12 cellular contexts compared by ENCODE assay signal in genomic region chr7:16268821-16269768, GRCh38.
DNase-seq lines count a peak whose midpoint lies in the region; ATAC-seq, FAIRE-seq and TF ChIP-seq lines count a peak whose summit lies in the region.
"Had no signal": no experiment of that assay in that cellular context is flagged by ENCODE, and none has a peak within 500 bp of the region (broad histone marks: within the 10 kb centered on the region; RNA-seq: fewer than 3 reads in every experiment).

No MANE protein-coding gene starts in this region.

- DNase-seq in ACHN = peak; percentile 41
- no peak for DNase-seq in H54 (ENCODE audit: insufficient read length, low spot score)
- peak; percentile 34 for DNase-seq in RWPE1 (ENCODE audit: low spot score)
- peak; percentile 60 for DNase-seq in fibroblast of the aortic adventitia (ENCODE audit: low read depth)
- DNase-seq in GM19238 (ENCODE audit: insufficient read length, low spot score) = no peak
- DNase-seq in NOMO-1 treated with DMSO at 0.1 percent for 48 hours (lab: John Stamatoyannopoulos, UW; ENCODE audit: unreplicated experiment) = no peak
- DNase-seq in T-helper 9 cell = no peak
- DNase-seq: heart right ventricle; naive B cell; NCI-H2081 treated with DMSO at 0.1 percent for 48 hours; stimulated activated CD4-positive, alpha-beta T cell treated with anti-CD3 and anti-CD28 coated beads, Interleukin-15, amount 100 ng/mL, for 24 hours had no signal

- TF ChIP-seq POLR2A in H54 (IDR thresholded peaks at IDR 0.05; ENCODE audit: low read depth, low read length) = no peak

- H3K4me3 ChIP-seq in fibroblast of the aortic adventitia (ENCODE audit: low read depth, low read length) = no peak overlapping the region
- H3K4me3 ChIP-seq: heart right ventricle had no signal

- POLR2A ChIA-PET in RWPE1 (lab: Yijun Ruan, JAX; ENCODE audit: low non-redundant PET) = no interaction called here

- no peak overlapping the region for H3K27ac ChIP-seq in RWPE1
- H3K27ac ChIP-seq: heart right ventricle had no signal

- CTCF ChIA-PET in RWPE1 (lab: Yijun Ruan, JAX) = interaction anchor here (0.6 kb wide), 1 partner anchor 25 kb away, joined by 4 read pairs; no protein-coding TSS in a partner anchor

- in situ Hi-C loops in ACHN (cut with HindIII; ENCODE audit: low pct_ligation_motif_present, low pct_unique_long_range_greater_than_20kb, low sequenced_read_pairs) = no loop called here

- no peak for ATAC-seq in HG03108 (IDR thresholded peaks at IDR 0.05; ENCODE audit: unreplicated experiment)

- peak; percentile 88 for FAIRE-seq in H54 (lab: Jason Lieb, UNC)

- TF ChIP-seq CTCF in RWPE1 (conservative IDR thresholded peaks at IDR 0.05; ENCODE audit: low read depth) (no peak), fibroblast of the aortic adventitia (IDR thresholded peaks at IDR 0.05; ENCODE audit: insufficient read depth, low read length) (no peak)

Comparison
In these comparisons a context has a peak if more than half of its experiments do, and no peak if none do; other contexts are left out.
1. DNase-seq: peak in ACHN (single experiment), RWPE1 (single experiment) and fibroblast of the aortic adventitia (single experiment); none in H54 (single experiment), GM19238 (single experiment), NOMO-1 treated with DMSO at 0.1 percent for 48 hours (single experiment) and T-helper 9 cell (single experiment).